Comparison of ENCODE assay signal across 1 cellular context in the genomic region with DNA sequence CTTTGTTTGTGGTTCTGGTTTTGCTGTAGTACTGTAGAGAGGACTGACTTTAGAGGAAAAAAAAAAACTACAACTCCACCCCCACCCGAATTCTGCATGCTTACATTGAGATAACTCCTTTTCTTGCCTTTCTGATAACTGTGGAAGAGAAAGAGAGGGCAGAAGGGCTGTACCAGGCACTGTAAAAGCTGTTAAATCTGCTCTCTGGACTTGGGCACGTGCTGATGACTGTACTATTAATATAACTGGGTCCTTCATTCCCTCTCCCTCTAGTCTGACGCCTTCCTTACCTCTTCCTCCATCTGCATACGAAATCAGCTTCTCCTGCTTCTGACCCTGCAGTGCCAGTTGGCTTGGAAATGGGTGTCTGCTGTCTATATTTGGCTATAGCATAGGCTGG.
TF ChIP-seq lines count a peak whose summit lies in the region.

No MANE protein-coding gene starts in this region.

TF ChIP-seq in WTC11, 78 proteins besides CTCF, POLR2A, EP300 and RAD21 (continued from another document):
- TF ChIP-seq, protein P1, sequence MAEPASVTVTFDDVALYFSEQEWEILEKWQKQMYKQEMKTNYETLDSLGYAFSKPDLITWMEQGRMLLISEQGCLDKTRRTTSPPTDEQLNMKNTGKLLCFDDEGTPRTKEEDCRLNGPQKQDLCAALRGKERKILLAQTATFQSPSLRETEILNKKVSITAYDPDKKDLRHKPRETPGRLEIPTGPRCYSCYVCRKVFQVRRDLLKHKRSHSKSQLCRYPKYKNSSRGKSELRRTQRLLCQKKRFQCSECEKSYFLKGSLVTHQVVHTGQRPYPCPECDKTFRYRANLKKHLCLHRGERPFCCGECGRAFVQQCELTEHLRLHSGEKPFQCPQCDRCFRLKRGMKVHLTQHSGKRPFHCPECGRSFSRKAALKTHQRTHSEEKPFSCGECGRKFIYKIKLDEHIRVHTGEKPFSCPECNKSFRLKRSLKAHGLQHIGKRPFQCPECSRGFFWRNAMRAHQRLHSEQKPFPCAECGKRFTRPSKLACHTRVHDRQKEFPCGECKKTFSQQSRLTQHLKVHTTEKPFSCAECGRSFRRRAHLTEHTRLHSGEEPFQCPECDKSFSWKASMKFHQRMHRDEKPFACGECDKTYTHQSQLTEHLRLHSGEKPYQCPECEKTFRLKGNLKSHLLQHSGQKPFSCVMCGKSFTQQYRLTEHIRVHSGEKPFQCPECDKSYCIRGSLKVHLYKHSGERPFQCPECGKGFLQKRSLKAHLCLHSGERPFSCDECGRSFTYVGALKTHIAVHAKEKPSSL (CRISPR knock-in tag; conservative IDR thresholded peaks at IDR 0.05), result no peak
- TF ChIP-seq ZNF671 (CRISPR knock-in tag; IDR thresholded peaks at IDR 0.05) (no peak), TCF7 (CRISPR knock-in tag; IDR thresholded peaks at IDR 0.05; ENCODE audit: low read depth) (no peak), ETV6 (CRISPR knock-in tag; IDR thresholded peaks at IDR 0.05) (no peak), NFATC4 (CRISPR knock-in tag; IDR thresholded peaks at IDR 0.05) (no peak), ZNF396 (CRISPR knock-in tag; IDR thresholded peaks at IDR 0.05; ENCODE audit: borderline replicate concordance) (no peak), ELF4 (CRISPR knock-in tag; IDR thresholded peaks at IDR 0.05; ENCODE audit: low read depth) (no peak), SMAD3 (CRISPR knock-in tag; IDR thresholded peaks at IDR 0.05; ENCODE audit: borderline replicate concordance) (no peak), RORB (CRISPR knock-in tag; IDR thresholded peaks at IDR 0.05) (no peak), RELA (CRISPR knock-in tag; IDR thresholded peaks at IDR 0.05; ENCODE audit: borderline replicate concordance) (no peak), GRHL2 (CRISPR knock-in tag; IDR thresholded peaks at IDR 0.05; ENCODE audit: insufficient replicate concordance, severe bottlenecking) (no peak), ZNF232 (CRISPR knock-in tag; IDR thresholded peaks at IDR 0.05) (no peak), ZNF416 (CRISPR knock-in tag; IDR thresholded peaks at IDR 0.05) (no peak)
- TF ChIP-seq, protein P2, sequence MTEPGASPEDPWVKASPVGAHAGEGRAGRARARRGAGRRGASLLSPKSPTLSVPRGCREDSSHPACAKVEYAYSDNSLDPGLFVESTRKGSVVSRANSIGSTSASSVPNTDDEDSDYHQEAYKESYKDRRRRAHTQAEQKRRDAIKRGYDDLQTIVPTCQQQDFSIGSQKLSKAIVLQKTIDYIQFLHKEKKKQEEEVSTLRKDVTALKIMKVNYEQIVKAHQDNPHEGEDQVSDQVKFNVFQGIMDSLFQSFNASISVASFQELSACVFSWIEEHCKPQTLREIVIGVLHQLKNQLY (CRISPR knock-in tag; IDR thresholded peaks at IDR 0.05), result no peak
- TF ChIP-seq, protein P3, sequence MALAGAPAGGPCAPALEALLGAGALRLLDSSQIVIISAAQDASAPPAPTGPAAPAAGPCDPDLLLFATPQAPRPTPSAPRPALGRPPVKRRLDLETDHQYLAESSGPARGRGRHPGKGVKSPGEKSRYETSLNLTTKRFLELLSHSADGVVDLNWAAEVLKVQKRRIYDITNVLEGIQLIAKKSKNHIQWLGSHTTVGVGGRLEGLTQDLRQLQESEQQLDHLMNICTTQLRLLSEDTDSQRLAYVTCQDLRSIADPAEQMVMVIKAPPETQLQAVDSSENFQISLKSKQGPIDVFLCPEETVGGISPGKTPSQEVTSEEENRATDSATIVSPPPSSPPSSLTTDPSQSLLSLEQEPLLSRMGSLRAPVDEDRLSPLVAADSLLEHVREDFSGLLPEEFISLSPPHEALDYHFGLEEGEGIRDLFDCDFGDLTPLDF (CRISPR knock-in tag; IDR thresholded peaks at IDR 0.05), result no peak
- TF ChIP-seq, protein P4, sequence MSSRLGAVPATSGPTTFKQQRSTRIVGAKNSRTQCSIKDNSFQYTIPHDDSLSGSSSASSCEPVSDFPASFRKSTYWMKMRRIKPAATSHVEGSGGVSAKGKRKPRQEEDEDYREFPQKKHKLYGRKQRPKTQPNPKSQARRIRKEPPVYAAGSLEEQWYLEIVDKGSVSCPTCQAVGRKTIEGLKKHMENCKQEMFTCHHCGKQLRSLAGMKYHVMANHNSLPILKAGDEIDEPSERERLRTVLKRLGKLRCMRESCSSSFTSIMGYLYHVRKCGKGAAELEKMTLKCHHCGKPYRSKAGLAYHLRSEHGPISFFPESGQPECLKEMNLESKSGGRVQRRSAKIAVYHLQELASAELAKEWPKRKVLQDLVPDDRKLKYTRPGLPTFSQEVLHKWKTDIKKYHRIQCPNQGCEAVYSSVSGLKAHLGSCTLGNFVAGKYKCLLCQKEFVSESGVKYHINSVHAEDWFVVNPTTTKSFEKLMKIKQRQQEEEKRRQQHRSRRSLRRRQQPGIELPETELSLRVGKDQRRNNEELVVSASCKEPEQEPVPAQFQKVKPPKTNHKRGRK (CRISPR knock-in tag; IDR thresholded peaks at IDR 0.05; ENCODE audit: borderline replicate concordance), result no peak
- TF ChIP-seq, protein P5, sequence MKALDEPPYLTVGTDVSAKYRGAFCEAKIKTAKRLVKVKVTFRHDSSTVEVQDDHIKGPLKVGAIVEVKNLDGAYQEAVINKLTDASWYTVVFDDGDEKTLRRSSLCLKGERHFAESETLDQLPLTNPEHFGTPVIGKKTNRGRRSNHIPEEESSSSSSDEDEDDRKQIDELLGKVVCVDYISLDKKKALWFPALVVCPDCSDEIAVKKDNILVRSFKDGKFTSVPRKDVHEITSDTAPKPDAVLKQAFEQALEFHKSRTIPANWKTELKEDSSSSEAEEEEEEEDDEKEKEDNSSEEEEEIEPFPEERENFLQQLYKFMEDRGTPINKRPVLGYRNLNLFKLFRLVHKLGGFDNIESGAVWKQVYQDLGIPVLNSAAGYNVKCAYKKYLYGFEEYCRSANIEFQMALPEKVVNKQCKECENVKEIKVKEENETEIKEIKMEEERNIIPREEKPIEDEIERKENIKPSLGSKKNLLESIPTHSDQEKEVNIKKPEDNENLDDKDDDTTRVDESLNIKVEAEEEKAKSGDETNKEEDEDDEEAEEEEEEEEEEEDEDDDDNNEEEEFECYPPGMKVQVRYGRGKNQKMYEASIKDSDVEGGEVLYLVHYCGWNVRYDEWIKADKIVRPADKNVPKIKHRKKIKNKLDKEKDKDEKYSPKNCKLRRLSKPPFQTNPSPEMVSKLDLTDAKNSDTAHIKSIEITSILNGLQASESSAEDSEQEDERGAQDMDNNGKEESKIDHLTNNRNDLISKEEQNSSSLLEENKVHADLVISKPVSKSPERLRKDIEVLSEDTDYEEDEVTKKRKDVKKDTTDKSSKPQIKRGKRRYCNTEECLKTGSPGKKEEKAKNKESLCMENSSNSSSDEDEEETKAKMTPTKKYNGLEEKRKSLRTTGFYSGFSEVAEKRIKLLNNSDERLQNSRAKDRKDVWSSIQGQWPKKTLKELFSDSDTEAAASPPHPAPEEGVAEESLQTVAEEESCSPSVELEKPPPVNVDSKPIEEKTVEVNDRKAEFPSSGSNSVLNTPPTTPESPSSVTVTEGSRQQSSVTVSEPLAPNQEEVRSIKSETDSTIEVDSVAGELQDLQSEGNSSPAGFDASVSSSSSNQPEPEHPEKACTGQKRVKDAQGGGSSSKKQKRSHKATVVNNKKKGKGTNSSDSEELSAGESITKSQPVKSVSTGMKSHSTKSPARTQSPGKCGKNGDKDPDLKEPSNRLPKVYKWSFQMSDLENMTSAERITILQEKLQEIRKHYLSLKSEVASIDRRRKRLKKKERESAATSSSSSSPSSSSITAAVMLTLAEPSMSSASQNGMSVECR (CRISPR knock-in tag; IDR thresholded peaks at IDR 0.05; ENCODE audit: borderline replicate concordance), result no peak
